Comparison of ENCODE assay signal across 8 cellular contexts in the genomic region with DNA sequence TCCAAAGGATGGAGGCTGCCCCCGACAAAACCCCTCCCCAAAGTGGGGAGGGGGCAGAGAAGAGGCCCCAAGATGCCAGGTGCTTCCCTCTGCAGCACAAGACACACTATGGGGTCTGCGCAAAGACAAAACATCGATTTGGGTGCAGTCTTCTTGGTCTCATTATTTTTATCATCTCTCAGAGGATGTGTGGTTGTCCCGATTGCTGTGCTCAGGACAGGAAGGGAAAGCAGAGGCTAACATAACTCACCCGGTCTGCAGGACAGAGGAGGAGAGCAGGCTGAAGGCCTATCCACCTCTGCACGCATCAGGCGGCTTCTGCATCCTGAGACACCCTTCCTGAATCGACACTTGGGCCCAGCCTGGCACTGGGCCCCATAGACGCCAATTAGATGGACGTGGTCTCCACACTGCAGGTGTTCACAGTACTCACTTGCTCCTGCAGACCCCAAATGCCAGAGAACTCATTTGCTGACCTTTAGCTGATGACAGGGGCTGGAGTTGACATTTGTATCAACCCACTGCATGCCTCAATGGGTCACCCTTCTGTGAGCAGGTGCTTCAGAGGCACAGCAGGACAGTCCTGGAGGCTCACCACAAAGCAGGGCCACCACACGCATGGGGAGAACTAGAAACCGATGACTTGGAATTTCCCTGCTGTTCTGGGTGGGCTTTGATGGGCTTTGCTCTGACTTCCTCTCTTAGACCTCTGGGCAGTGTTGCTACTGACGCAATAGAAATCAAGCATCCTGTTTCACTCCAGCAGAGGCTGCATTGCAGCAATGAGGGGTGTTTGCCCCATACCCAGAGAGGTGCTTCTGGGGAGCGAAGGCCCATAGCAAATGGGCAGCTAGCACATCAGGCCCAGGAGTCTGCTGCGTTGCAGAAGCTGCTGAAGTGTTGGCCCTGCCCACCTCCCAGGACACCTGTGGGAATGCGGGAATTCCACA.
DNase-seq lines count a peak whose midpoint lies in the region; ATAC-seq, FAIRE-seq and TF ChIP-seq lines count a peak whose summit lies in the region.

No MANE protein-coding gene starts in this region.

- H3K36me3 ChIP-seq in esophagus muscularis mucosa (no peaks in the 10 kb centered on the region), H7 (replicated peaks; ENCODE audit: control insufficient read depth, insufficient read depth, low read length) (no peaks in the 10 kb centered on the region)

- H3K9me3 ChIP-seq in esophagus muscularis mucosa: no peaks in the 10 kb centered on the region

- intact Hi-C loops in esophagus muscularis mucosa (cut with DNase I): no loop called here

- TF ChIP-seq EP300 in esophagus muscularis mucosa (IDR thresholded peaks at IDR 0.05): no peak

- H3K27me3 ChIP-seq in esophagus muscularis mucosa (peaks cover 0 to 3% (median 0%) of the 10 kb centered on the region in 4 donors), H7 (ENCODE audit: control insufficient read depth, insufficient read depth, low read length) (no peaks in the 10 kb centered on the region)

- H3K4me3 ChIP-seq in esophagus muscularis mucosa (no peak overlapping the region), H7 (ENCODE audit: insufficient read depth, low read depth, low read length) (no peak overlapping the region)

- no peaks in the 10 kb centered on the region for H3K4me1 ChIP-seq in esophagus muscularis mucosa

- no peak overlapping the region for H3K27ac ChIP-seq in esophagus muscularis mucosa (replicated peaks in 1 of 4)

- 83% methylated on average over 13 of the region's 16 CpGs for WGBS in esophagus muscularis mucosa

- ATAC-seq in GM18498 (IDR thresholded peaks at IDR 0.05; ENCODE audit: unreplicated experiment) (peak; percentile 71), GM21367 (IDR thresholded peaks at IDR 0.05; ENCODE audit: unreplicated experiment) (peak; percentile 61), HG03457 (IDR thresholded peaks at IDR 0.05; ENCODE audit: unreplicated experiment) (peak; percentile 73)

- peak; percentile 47 for DNase-seq in esophagus muscularis mucosa (ENCODE audit: extremely low spot score)
- no peak for DNase-seq in RCC 7860 (ENCODE audit: low spot score)
- DNase-seq in H7: no peak
- no peak for DNase-seq in stimulated activated CD4-positive, alpha-beta T cell treated with anti-CD3 and anti-CD28 coated beads, Interleukin-4, amount 100 ng/mL, for 24 hours
- DNase-seq in NCI-H748 treated with DMSO at 0.1 percent for 48 hours (lab: John Stamatoyannopoulos, UW): no peak

- TF ChIP-seq CTCF in esophagus muscularis mucosa (IDR thresholded peaks at IDR 0.05): no peak

- no peak for TF ChIP-seq POLR2A in esophagus muscularis mucosa (IDR thresholded peaks at IDR 0.05; ENCODE audit: low read depth)

- no peak for FAIRE-seq in RCC 7860 (lab: Jason Lieb, UNC)
